Comparison of ENCODE assay signal across 19 cellular contexts in genomic region chr12:107442593-107442992, GRCh38.
DNase-seq lines count a peak whose midpoint lies in the region; ATAC-seq and TF ChIP-seq lines count a peak whose summit lies in the region.
"Had no signal": no experiment of that assay in that cellular context is flagged by ENCODE, and none has a peak within 500 bp of the region (broad histone marks: within the 10 kb centered on the region; RNA-seq: fewer than 3 reads in every experiment).

No MANE protein-coding gene starts in this region.

- no peaks in the 10 kb centered on the region for H3K27me3 Mint-ChIP-seq in stimulated activated naive CD8-positive, alpha-beta T cell treated with anti-CD3 and anti-CD28 coated beads, Interleukin-15, amount 100 ng/mL, for 72 hours

- TF ChIP-seq POLR2A in vagina (IDR thresholded peaks at IDR 0.05), result no peak

- H3K36me3 ChIP-seq in adipocyte (ENCODE audit: control insufficient read depth, insufficient read depth, low read length, severe bottlenecking) (no peaks in the 10 kb centered on the region), vagina (no peaks in the 10 kb centered on the region)
- H3K36me3 ChIP-seq: adrenal gland, colonic mucosa, heart right ventricle had no signal

- H3K9me3 ChIP-seq in adipocyte (ENCODE audit: control insufficient read depth, low read length), result no peaks in the 10 kb centered on the region
- no peaks in the 10 kb centered on the region for H3K9me3 ChIP-seq in vagina
- H3K9me3 ChIP-seq: adrenal gland, colonic mucosa, heart right ventricle had no signal

- H3K4me1 ChIP-seq in adipocyte (ENCODE audit: control insufficient read depth, insufficient read depth, low read length) (peaks cover 14% of the 10 kb centered on the region), vagina (no peaks in the 10 kb centered on the region)
- H3K4me1 ChIP-seq: adrenal gland, colonic mucosa had no signal

- no peak for TF ChIP-seq CTCF in vagina (IDR thresholded peaks at IDR 0.05)

- peak overlapping the region; percentile 80 for H3K9ac ChIP-seq in adipocyte (ENCODE audit: low read length)

- no peak overlapping the region for H3K4me3 Mint-ChIP-seq in stimulated activated naive CD8-positive, alpha-beta T cell treated with anti-CD3 and anti-CD28 coated beads, Interleukin-15, amount 100 ng/mL, for 72 hours
- H3K4me3 Mint-ChIP-seq: T-helper 1 cell treated with Interleukin-12 subunit alpha and Interleukin-12 subunit beta and Interleukin-4 antibody, amounts not matched to agents 30 μg/mL and 1 μg/mL, for 36 hours had no signal

- H3K27ac ChIP-seq in vagina, result peak overlapping the region; percentile 7
- H3K27ac ChIP-seq: adrenal gland, colonic mucosa had no signal

- peak overlapping the region; percentile 75 for H3K4me3 ChIP-seq in adipocyte (ENCODE audit: low read length)
- H3K4me3 ChIP-seq in vagina, result no peak overlapping the region
- H3K4me3 ChIP-seq: colonic mucosa, heart right ventricle had no signal

- ATAC-seq in stimulated activated naive CD8-positive, alpha-beta T cell treated with anti-CD3 and anti-CD28 coated beads, Interleukin-15, amount 100 ng/mL, for 72 hours, result no peak
- ATAC-seq in stimulated activated naive CD8-positive, alpha-beta T cell treated with anti-CD3 and anti-CD28 coated beads, Interleukin-15, Interleukin-2, amounts not matched to agents 100 U/mL and 50 U/mL, for 24 hours, result no peak

- H3K27me3 ChIP-seq in adipocyte (replicated peaks; ENCODE audit: control insufficient read depth, insufficient read depth, low read length) (no peaks in the 10 kb centered on the region), vagina (no peaks in the 10 kb centered on the region)
- H3K27me3 ChIP-seq: adrenal gland, colonic mucosa had no signal

- peak overlapping the region; percentile 24 to 36 for H3K27ac Mint-ChIP-seq in stimulated activated naive CD8-positive, alpha-beta T cell treated with anti-CD3 and anti-CD28 coated beads, Interleukin-15, amount 100 ng/mL, for 72 hours
- H3K27ac Mint-ChIP-seq: T-helper 1 cell treated with Interleukin-12 subunit alpha and Interleukin-12 subunit beta and Interleukin-4 antibody, amounts not matched to agents 30 μg/mL and 1 μg/mL, for 36 hours had no signal

- no peak for DNase-seq in stimulated activated naive CD8-positive, alpha-beta T cell treated with anti-CD3 and anti-CD28 coated beads, Interleukin-15, amount 100 ng/mL, for 72 hours
- DNase-seq in stimulated activated naive CD8-positive, alpha-beta T cell treated with anti-CD3 and anti-CD28 coated beads, Interleukin-15, Interleukin-2, amounts not matched to agents 100 U/mL and 50 U/mL, for 24 hours, result no peak
- DNase-seq in adipocyte (ENCODE audit: low read depth), result no peak
- peak; percentile 32 for DNase-seq in myocyte (ENCODE audit: low read depth)
- DNase-seq in vagina (ENCODE audit: extremely low spot score in 2 of 2), result no peak
- DNase-seq in hippocampal formation (lab: John Stamatoyannopoulos, UW), result no peak
- DNase-seq in dermis blood vessel endothelial cell, result no peak
- no peak for DNase-seq in RPMI8226
- DNase-seq: colonic mucosa, DMS 273 treated with DMSO at 0.1 percent for 48 hours, erythroblast, H7, heart right ventricle, NCI-H1048, NCI-H2107, posterior cingulate gyrus, trophoblast cell had no signal

- intact Hi-C loops in vagina (cut with DNase I), result no loop called here

- H3K4me1 Mint-ChIP-seq in stimulated activated naive CD8-positive, alpha-beta T cell treated with anti-CD3 and anti-CD28 coated beads, Interleukin-15, amount 100 ng/mL, for 72 hours, result peaks cover 41% of the 10 kb centered on the region

- H3K9me3 Mint-ChIP-seq in stimulated activated naive CD8-positive, alpha-beta T cell treated with anti-CD3 and anti-CD28 coated beads, Interleukin-15, amount 100 ng/mL, for 72 hours, result peaks cover 0 to 7% of the 10 kb centered on the region in 2 donors
- H3K9me3 Mint-ChIP-seq: T-helper 1 cell treated with Interleukin-12 subunit alpha and Interleukin-12 subunit beta and Interleukin-4 antibody, amounts not matched to agents 30 μg/mL and 1 μg/mL, for 36 hours had no signal
